In genomic region chr4:138939960-138940359, GRCh38 we compare ENCODE assay signal across 19 cellular contexts.
"Had no signal": no experiment of that assay in that cellular context is flagged by ENCODE, and none has a peak within 500 bp of the region (broad histone marks: within the 10 kb centered on the region; RNA-seq: fewer than 3 reads in every experiment).

No MANE protein-coding gene starts in this region.

- H3K9me3 ChIP-seq: colonic mucosa, heart left ventricle, left ventricle myocardium inferior, neutrophil, sigmoid colon had no signal

- H3K27ac ChIP-seq: colonic mucosa, heart left ventricle, left ventricle myocardium inferior, neutrophil, sigmoid colon, skin epidermis had no signal

- ATAC-seq: heart left ventricle; naive thymus-derived CD4-positive, alpha-beta T cell had no signal

- H3K9me3 Mint-ChIP-seq: naive thymus-derived CD4-positive, alpha-beta T cell; nephron progenitor cell had no signal

- H3K4me3 ChIP-seq: colonic mucosa, heart left ventricle, left ventricle myocardium inferior, lung, sigmoid colon, skin epidermis had no signal

- H3K36me3 Mint-ChIP-seq: naive thymus-derived CD4-positive, alpha-beta T cell; type B pancreatic cell had no signal

- H3K27ac Mint-ChIP-seq: naive thymus-derived CD4-positive, alpha-beta T cell; nephron progenitor cell; type B pancreatic cell had no signal

- H3K4me3 Mint-ChIP-seq: naive thymus-derived CD4-positive, alpha-beta T cell; nephron progenitor cell; type B pancreatic cell had no signal

- H3K27me3 Mint-ChIP-seq: type B pancreatic cell had no signal

- H3K27me3 ChIP-seq: colonic mucosa, heart left ventricle, neutrophil, sigmoid colon had no signal

- H3K4me1 Mint-ChIP-seq: naive thymus-derived CD4-positive, alpha-beta T cell had no signal

- H3K4me1 ChIP-seq: colonic mucosa, left ventricle myocardium inferior had no signal

- H3K36me3 ChIP-seq: colonic mucosa, heart left ventricle, left ventricle myocardium inferior, neutrophil, sigmoid colon had no signal

- FAIRE-seq: urothelium cell line had no signal

- DNase-seq: colonic mucosa; dermis blood vessel endothelial cell; foreskin melanocyte; heart left ventricle; hypothalamus; islet precursor cell; left ventricle myocardium inferior; mesenchymal stem cell; naive thymus-derived CD4-positive, alpha-beta T cell; nephron progenitor cell; posterior cingulate gyrus; sigmoid colon; stimulated activated CD4-positive, alpha-beta T cell treated with anti-CD3 and anti-CD28 coated beads, Interleukin-12 subunit alpha, Interleukin-12 subunit beta, amount 100 ng/mL, for 4 hours; stimulated activated naive CD4-positive, alpha-beta T cell treated with Interleukin-2 at 50 U/mL for 16 hours had no signal
